ENCODE assay signal across 8 cellular contexts in the genomic region with DNA sequence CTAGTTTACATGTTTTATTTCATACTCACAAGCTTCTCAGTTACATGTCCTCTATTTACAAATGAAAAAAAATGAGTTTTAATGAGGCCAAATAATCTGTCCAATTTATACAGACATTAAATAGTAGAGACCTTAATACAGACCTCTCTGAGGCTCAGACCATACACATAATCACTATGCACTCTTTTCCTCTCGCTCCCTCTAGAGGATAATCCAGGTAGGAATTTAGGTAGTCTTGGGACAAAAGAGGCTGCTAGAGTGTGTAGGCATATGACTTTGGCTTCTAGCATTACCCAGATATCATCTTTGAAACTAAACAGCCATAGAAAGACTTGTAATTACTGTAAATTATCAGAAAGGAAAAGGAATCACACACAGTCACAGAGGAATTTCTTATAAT.
DNase-seq lines count a peak whose midpoint lies in the region; ATAC-seq and TF ChIP-seq lines count a peak whose summit lies in the region.

No MANE protein-coding gene starts in this region.

- no peaks in the 10 kb centered on the region for H3K27me3 Mint-ChIP-seq in Calu3 (ENCODE audit: unreplicated experiment)
- peaks cover 34% of the 10 kb centered on the region for H3K27me3 Mint-ChIP-seq in CD8-positive, alpha-beta T cell (ENCODE audit: low read depth)

- DNase-seq in Calu3 (peak; percentile 24), HPDE6-E6E7 (ENCODE audit: extremely low spot score) (peak; percentile 20), WERI-Rb-1 (no peak), kidney glomerular epithelial cell (lab: John Stamatoyannopoulos, UW) (peak; percentile 77), activated gamma-delta T cell treated with Interleukin-2 at 50 U/mL for 16 hours (no peak)
- DNase-seq in CD8-positive, alpha-beta T cell = no peak
- no peak for DNase-seq in stimulated activated CD4-positive, alpha-beta T cell treated with anti-CD3 and anti-CD28 coated beads, Interleukin-15, amount 100 ng/mL, for 24 hours

- H3K36me3 ChIP-seq in WERI-Rb-1 = no peaks in the 10 kb centered on the region
- H3K36me3 ChIP-seq in CD8-positive, alpha-beta T cell (ENCODE audit: insufficient read depth, low read length) = no peaks in the 10 kb centered on the region

- POLR2A ChIA-PET in CD8-positive, alpha-beta T cell (lab: Charles Lee) = no interaction called here

- CTCF ChIA-PET in Calu3 (lab: Charles Lee) = no interaction called here
- CTCF ChIA-PET in CD8-positive, alpha-beta T cell (lab: Charles Lee) = no interaction called here

- H3K9me3 ChIP-seq in WERI-Rb-1 (ENCODE audit: severe bottlenecking) = no peaks in the 10 kb centered on the region
- H3K9me3 ChIP-seq in CD8-positive, alpha-beta T cell (ENCODE audit: low read length) = no peaks in the 10 kb centered on the region

- no peaks in the 10 kb centered on the region for H3K27me3 ChIP-seq in WERI-Rb-1 (ENCODE audit: insufficient read depth, low read depth, severe bottlenecking)
- H3K27me3 ChIP-seq in CD8-positive, alpha-beta T cell (ENCODE audit: insufficient read depth, low read length) = no peaks in the 10 kb centered on the region

- intact Hi-C loops in Calu3 (cut with micrococcal nuclease; ENCODE audit: unreplicated experiment) = loop anchor here (1.0 to 10.0 kb wide), 4 partner anchors 173 to 816 kb away; partner anchors contain the start of gene CHSY3
- intact Hi-C loops in CD8-positive, alpha-beta T cell (cut with DNase I, micrococcal nuclease) = no loop called here

- peak; percentile 70 for TF ChIP-seq CTCF in Calu3 (IDR thresholded peaks at IDR 0.05; ENCODE audit: unreplicated experiment)
- peak; percentile 52 for TF ChIP-seq CTCF in WERI-Rb-1 (IDR thresholded peaks at IDR 0.05; ENCODE audit: low read depth, low read length)
- no peak for TF ChIP-seq CTCF in CD8-positive, alpha-beta T cell (IDR thresholded peaks at IDR 0.05)

- no TSS peak for BruUV-seq in Calu3 (replicated peaks; lab: Mats Ljungman, UMichigan)

- no peaks in the 10 kb centered on the region for H3K4me1 ChIP-seq in CD8-positive, alpha-beta T cell (ENCODE audit: insufficient read depth, low read length)

- no peak overlapping the region for H3K27ac Mint-ChIP-seq in Calu3 (ENCODE audit: unreplicated experiment)
- no peak overlapping the region for H3K27ac Mint-ChIP-seq in CD8-positive, alpha-beta T cell

- peaks cover 10% of the 10 kb centered on the region for H3K4me1 Mint-ChIP-seq in Calu3 (ENCODE audit: low read depth, unreplicated experiment)
- H3K4me1 Mint-ChIP-seq in CD8-positive, alpha-beta T cell (ENCODE audit: low read depth) = no peaks in the 10 kb centered on the region

- H3K4me3 Mint-ChIP-seq in Calu3 (ENCODE audit: low read depth, unreplicated experiment) = no peak overlapping the region
- H3K4me3 Mint-ChIP-seq in CD8-positive, alpha-beta T cell = no peak overlapping the region

- ATAC-seq in GM21528 (IDR thresholded peaks at IDR 0.05; ENCODE audit: low FRiP score, unreplicated experiment) = no peak
- no peak for ATAC-seq in CD8-positive, alpha-beta T cell

- H3K4me3 ChIP-seq in WERI-Rb-1 (ENCODE audit: low read depth, low read length) = no peak overlapping the region
- no peak overlapping the region for H3K4me3 ChIP-seq in CD8-positive, alpha-beta T cell (ENCODE audit: low read depth, low read length)

- no peak overlapping the region for H3K27ac ChIP-seq in WERI-Rb-1
- no peak overlapping the region for H3K27ac ChIP-seq in CD8-positive, alpha-beta T cell (ENCODE audit: low read depth, low read length)

- H3K36me3 Mint-ChIP-seq in Calu3 (ENCODE audit: insufficient read depth, unreplicated experiment) = no peaks in the 10 kb centered on the region
- H3K36me3 Mint-ChIP-seq in CD8-positive, alpha-beta T cell = no peaks in the 10 kb centered on the region

- peaks cover 4% of the 10 kb centered on the region for H3K9me3 Mint-ChIP-seq in Calu3 (ENCODE audit: low read depth, unreplicated experiment)
- no peaks in the 10 kb centered on the region for H3K9me3 Mint-ChIP-seq in CD8-positive, alpha-beta T cell

Comparison
In these comparisons a context has a peak if more than half of its experiments do, and no peak if none do; other contexts are left out.
1. DNase-seq: peak in Calu3 (single experiment), HPDE6-E6E7 (single experiment) and kidney glomerular epithelial cell (single experiment); none in WERI-Rb-1 (single experiment), activated gamma-delta T cell treated with Interleukin-2 at 50 U/mL for 16 hours (single experiment), CD8-positive, alpha-beta T cell (0 of 7) and stimulated activated CD4-positive, alpha-beta T cell treated with anti-CD3 and anti-CD28 coated beads, Interleukin-15, amount 100 ng/mL, for 24 hours (single experiment).